ENCODE assay signal across 23 cellular contexts in the genomic region with DNA sequence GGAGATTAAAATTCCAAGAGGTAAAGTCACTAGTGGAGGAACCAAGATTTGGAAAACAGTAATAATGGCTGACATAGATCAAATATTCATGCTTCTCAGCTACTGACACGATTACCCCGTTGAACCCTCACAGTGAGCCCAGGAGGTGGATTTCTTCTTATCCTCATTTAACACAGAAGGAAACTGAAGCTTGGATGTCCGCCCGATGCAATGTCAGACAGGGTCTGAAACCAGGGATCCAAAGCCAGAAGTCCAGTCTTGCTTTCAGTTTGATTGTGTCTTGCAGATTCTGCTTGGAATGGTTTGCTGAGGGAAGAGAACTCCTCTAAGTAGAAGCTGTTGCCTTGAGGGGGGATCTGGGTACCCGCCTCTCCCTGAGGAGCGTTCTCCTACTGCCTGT.
A peak's percentile ranks its signal among the peaks of the same experiment; 100 is the strongest.
DNase-seq lines count a peak whose midpoint lies in the region; ATAC-seq, FAIRE-seq and TF ChIP-seq lines count a peak whose summit lies in the region.
"Had no signal": no experiment of that assay in that cellular context is flagged by ENCODE, and none has a peak within 500 bp of the region (broad histone marks: within the 10 kb centered on the region; RNA-seq: fewer than 3 reads in every experiment).

No MANE protein-coding gene starts in this region.

- H3K4me1 Mint-ChIP-seq in astrocyte (ENCODE audit: low read depth, unreplicated experiment) (peaks cover 10% of the 10 kb centered on the region), nephron (peaks cover 47% of the 10 kb centered on the region)

- no peaks in the 10 kb centered on the region for H3K9me3 ChIP-seq in astrocyte (ENCODE audit: insufficient read depth, low read depth, low read length)
- H3K9me3 ChIP-seq in heart right ventricle, result peaks cover 0 to 10% (median 0%) of the 10 kb centered on the region in 11 donors
- no peaks in the 10 kb centered on the region for H3K9me3 ChIP-seq in thoracic aorta
- H3K9me3 ChIP-seq: right lobe of liver, suprapubic skin had no signal

- H3K9ac ChIP-seq in astrocyte (ENCODE audit: low read length), result no peak overlapping the region

- H3K4me3 ChIP-seq in astrocyte (ENCODE audit: insufficient read depth, low read depth, low read length), result no peak overlapping the region
- peak overlapping the region in 4 of 10 donors; percentile 8 to 28 (median 15) for H3K4me3 ChIP-seq in heart right ventricle
- peak overlapping the region; percentile 44 for H3K4me3 ChIP-seq in thoracic aorta
- H3K4me3 ChIP-seq: right lobe of liver, suprapubic skin had no signal

- H3K27ac Mint-ChIP-seq in astrocyte (ENCODE audit: unreplicated experiment) (no peak overlapping the region), nephron (peak overlapping the region; percentile 18 to 22 (median 20))
- H3K27ac Mint-ChIP-seq: activated B cell treated with CpG ODN at 0.5 μM for 24 hours had no signal

- peak overlapping the region; percentile 2 for H2AFZ ChIP-seq in astrocyte (ENCODE audit: low read depth, low read length)

- peaks cover 5% of the 10 kb centered on the region for H3K36me3 Mint-ChIP-seq in astrocyte (ENCODE audit: low read depth, unreplicated experiment)
- H3K36me3 Mint-ChIP-seq in nephron (ENCODE audit: low read depth), result peaks cover 8% of the 10 kb centered on the region

- TF ChIP-seq CTCF in astrocyte (IDR thresholded peaks at IDR 0.05; ENCODE audit: insufficient read depth, low read depth, low read length) (no peak), heart right ventricle (IDR thresholded peaks at IDR 0.05) (no peak), nephron (IDR thresholded peaks at IDR 0.05; ENCODE audit: unreplicated experiment in 3 of 3) (no peak), thoracic aorta (IDR thresholded peaks at IDR 0.05) (no peak)

- no peak overlapping the region for H3K27ac ChIP-seq in astrocyte (ENCODE audit: low read depth, low read length)
- peak overlapping the region in 9 of 10 donors; percentile 21 to 78 (median 69) for H3K27ac ChIP-seq in heart right ventricle
- peak overlapping the region; percentile 44 to 58 for H3K27ac ChIP-seq in thoracic aorta
- H3K27ac ChIP-seq: right lobe of liver, suprapubic skin had no signal

- ATAC-seq in heart right ventricle (peak in 7 of 8 donors; percentile 30 to 61 (median 44)), thoracic aorta (ENCODE audit: insufficient number of reproducible peaks, low FRiP score, low read depth) (no peak), HG02571 (IDR thresholded peaks at IDR 0.05; ENCODE audit: unreplicated experiment) (no peak)
- ATAC-seq: left lobe of liver, right lobe of liver had no signal

- FAIRE-seq in astrocyte (lab: Jason Lieb, UNC), result no peak
- FAIRE-seq: bronchial epithelial cell, endometrium, G401.6, GM18507 had no signal

- intact Hi-C loops in heart right ventricle (cut with DNase I), result loop anchor here in 2 of 10 donors (10.0 kb wide), 2 partner anchors 95 to 105 kb away; no protein-coding TSS in a partner anchor

- 17 to 27% methylated on average over 6 of the region's 6 CpGs for WGBS in heart right ventricle, 2 donors

- DNase-seq in astrocyte (ENCODE audit: low read depth) (no peak), heart right ventricle (peak; percentile 20 to 73), thoracic aorta (ENCODE audit: low spot score) (no peak), NCI-H1092 treated with DMSO at 0.1 percent for 48 hours (lab: John Stamatoyannopoulos, UW) (no peak)
- DNase-seq in activated CD8-positive, alpha-beta memory T cell treated with anti-CD3 and anti-CD28 coated beads, Interleukin-2, amount 50 U/mL, for 4 hours, result no peak
- DNase-seq: activated B cell treated with CpG ODN at 0.5 μM for 24 hours; activated CD4-positive, alpha-beta T cell treated with anti-CD3 and anti-CD28 coated beads, Interleukin-2, amount 50 U/mL, for 48 hours; activated effector memory CD4-positive, alpha-beta T cell treated with Interleukin-2 at 50 U/mL for 16 hours; CD4-positive, alpha-beta memory T cell; HCEC 1CT; NCI-H1694; NCI-H774; right lobe of liver; stimulated activated CD8-positive, alpha-beta memory T cell treated with anti-CD3 and anti-CD28 coated beads, Interleukin-4, amount 100 ng/mL, for 48 hours had no signal

- peaks cover 6% of the 10 kb centered on the region for H3K9me3 Mint-ChIP-seq in astrocyte (ENCODE audit: unreplicated experiment)
- peaks cover 5% of the 10 kb centered on the region for H3K9me3 Mint-ChIP-seq in nephron

- no peaks in the 10 kb centered on the region for H4K20me1 ChIP-seq in astrocyte (ENCODE audit: insufficient read depth, low read length)

- H3K27me3 Mint-ChIP-seq in astrocyte (ENCODE audit: low read depth, unreplicated experiment) (no peaks in the 10 kb centered on the region), nephron (ENCODE audit: low read depth) (no peaks in the 10 kb centered on the region)
- H3K27me3 Mint-ChIP-seq: activated B cell treated with CpG ODN at 0.5 μM for 24 hours; CD4-positive, alpha-beta memory T cell; IgD-negative memory B cell had no signal

- H3K4me1 ChIP-seq in astrocyte (ENCODE audit: insufficient read depth, low read length), result peaks cover 20% of the 10 kb centered on the region
- peaks cover 3 to 61% (median 58%) of the 10 kb centered on the region in 9 donors for H3K4me1 ChIP-seq in heart right ventricle
- H3K4me1 ChIP-seq in thoracic aorta (ENCODE audit: control insufficient read depth in 1 of 2, low read depth in 2 of 2), result peaks cover 34 to 53% of the 10 kb centered on the region in 2 donors
- H3K4me1 ChIP-seq: right lobe of liver had no signal

- peak overlapping the region; percentile 33 for H3K4me2 ChIP-seq in astrocyte (ENCODE audit: low read length)

- no peaks in the 10 kb centered on the region for H3K79me2 ChIP-seq in astrocyte (ENCODE audit: insufficient read depth, low read length)

- H3K36me3 ChIP-seq in astrocyte (ENCODE audit: insufficient read depth, low read length), result no peaks in the 10 kb centered on the region
- no peaks in the 10 kb centered on the region for H3K36me3 ChIP-seq in heart right ventricle
- H3K36me3 ChIP-seq in thoracic aorta, result no peaks in the 10 kb centered on the region
- H3K36me3 ChIP-seq: right lobe of liver, suprapubic skin had no signal

- H3K27me3 ChIP-seq in astrocyte (ENCODE audit: insufficient read depth, low read length) (no peaks in the 10 kb centered on the region), heart right ventricle (no peaks in the 10 kb centered on the region), thoracic aorta (replicated peaks; ENCODE audit: insufficient read depth) (no peaks in the 10 kb centered on the region)
- H3K27me3 ChIP-seq: right lobe of liver, suprapubic skin had no signal

- H3K4me3 Mint-ChIP-seq in astrocyte (ENCODE audit: unreplicated experiment), result no peak overlapping the region
- H3K4me3 Mint-ChIP-seq in nephron, result no peak overlapping the region
- H3K4me3 Mint-ChIP-seq: activated B cell treated with CpG ODN at 0.5 μM for 24 hours; CD4-positive, alpha-beta memory T cell; IgD-negative memory B cell had no signal

Comparison
In these comparisons a context has a peak if more than half of its experiments do, and no peak if none do; other contexts are left out.
1. DNase-seq: peak in heart right ventricle (2 of 2); none in astrocyte (single experiment), thoracic aorta (single experiment), NCI-H1092 treated with DMSO at 0.1 percent for 48 hours (single experiment) and activated CD8-positive, alpha-beta memory T cell treated with anti-CD3 and anti-CD28 coated beads, Interleukin-2, amount 50 U/mL, for 4 hours (single experiment).
2. ATAC-seq: peak in heart right ventricle (7 of 8); none in thoracic aorta (single experiment) and HG02571 (single experiment).